Comparison of ENCODE assay signal across 16 cellular contexts in the genomic region with DNA sequence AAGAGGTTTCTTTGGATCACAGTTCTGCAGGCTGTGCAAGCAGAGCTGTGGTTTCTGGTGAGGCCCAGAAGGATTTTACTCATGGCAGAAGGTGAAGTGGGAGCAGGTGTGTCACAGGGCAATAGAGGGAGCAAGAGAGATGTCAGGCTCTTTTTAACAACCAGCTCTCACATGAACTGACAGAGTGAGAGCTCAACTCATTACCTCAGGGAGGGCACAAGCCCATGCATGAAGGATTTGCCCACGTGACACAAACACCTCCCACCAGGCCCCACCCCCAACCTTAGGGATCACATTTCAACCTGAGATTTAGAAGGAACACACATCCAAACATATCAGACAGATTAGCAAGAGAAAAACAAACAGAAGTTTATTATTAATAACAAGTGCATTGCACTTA.
DNase-seq lines count a peak whose midpoint lies in the region; ATAC-seq lines count a peak whose summit lies in the region.
"Had no signal": no experiment of that assay in that cellular context is flagged by ENCODE, and none has a peak within 500 bp of the region (broad histone marks: within the 10 kb centered on the region; RNA-seq: fewer than 3 reads in every experiment).

No MANE protein-coding gene starts in this region.

- no peaks in the 10 kb centered on the region for H3K9me3 ChIP-seq in SJCRH30 (replicated peaks)

- no peaks in the 10 kb centered on the region for H3K27me3 Mint-ChIP-seq in T-helper 2 cell treated with Interferon-gamma antibody and Interleukin-4, amounts not matched to agents 5 μg/mL and 100 μg/mL, for 36 hours (ENCODE audit: low read depth)
- H3K27me3 Mint-ChIP-seq in activated naive CD4-positive, alpha-beta T cell treated with anti-CD3 and anti-CD28 coated beads for 36 hours (ENCODE audit: low read depth), result no peaks in the 10 kb centered on the region
- H3K27me3 Mint-ChIP-seq: activated B cell treated with CpG ODN at 0.5 μM for 24 hours; activated naive CD4-positive, alpha-beta T cell treated with anti-CD3 and anti-CD28 coated beads, Interleukin-2, amount 10 ng/mL, durations not matched to agents 7 days and 5 days; CD4-positive, alpha-beta memory T cell had no signal

- no peaks in the 10 kb centered on the region for H3K27me3 ChIP-seq in SJCRH30

- no peak for ATAC-seq in GM18868 (IDR thresholded peaks at IDR 0.05; ENCODE audit: unreplicated experiment)
- ATAC-seq: PC-3 had no signal

- no peaks in the 10 kb centered on the region for H3K4me1 Mint-ChIP-seq in T-helper 2 cell treated with Interferon-gamma antibody and Interleukin-4, amounts not matched to agents 5 μg/mL and 100 μg/mL, for 36 hours (ENCODE audit: low read depth)
- H3K4me1 Mint-ChIP-seq in activated naive CD4-positive, alpha-beta T cell treated with anti-CD3 and anti-CD28 coated beads for 36 hours (ENCODE audit: low read depth), result no peaks in the 10 kb centered on the region
- H3K4me1 Mint-ChIP-seq: activated B cell treated with CpG ODN at 0.5 μM for 24 hours; activated naive CD4-positive, alpha-beta T cell treated with anti-CD3 and anti-CD28 coated beads, Interleukin-2, amount 10 ng/mL, durations not matched to agents 7 days and 5 days; CD4-positive, alpha-beta memory T cell; mesothelial cell of epicardium had no signal

- H3K4me3 Mint-ChIP-seq in T-helper 2 cell treated with Interferon-gamma antibody and Interleukin-4, amounts not matched to agents 5 μg/mL and 100 μg/mL, for 36 hours, result no peak overlapping the region
- no peak overlapping the region for H3K4me3 Mint-ChIP-seq in activated naive CD4-positive, alpha-beta T cell treated with anti-CD3 and anti-CD28 coated beads for 36 hours
- H3K4me3 Mint-ChIP-seq: activated B cell treated with CpG ODN at 0.5 μM for 24 hours; activated naive CD4-positive, alpha-beta T cell treated with anti-CD3 and anti-CD28 coated beads, Interleukin-2, amount 10 ng/mL, durations not matched to agents 7 days and 5 days; CD4-positive, alpha-beta memory T cell; mesothelial cell of epicardium had no signal

- no peak overlapping the region for H3K27ac Mint-ChIP-seq in T-helper 2 cell treated with Interferon-gamma antibody and Interleukin-4, amounts not matched to agents 5 μg/mL and 100 μg/mL, for 36 hours
- H3K27ac Mint-ChIP-seq in activated naive CD4-positive, alpha-beta T cell treated with anti-CD3 and anti-CD28 coated beads for 36 hours, result no peak overlapping the region
- H3K27ac Mint-ChIP-seq: activated B cell treated with CpG ODN at 0.5 μM for 24 hours; activated naive CD4-positive, alpha-beta T cell treated with anti-CD3 and anti-CD28 coated beads, Interleukin-2, amount 10 ng/mL, durations not matched to agents 7 days and 5 days; CD4-positive, alpha-beta memory T cell; mesothelial cell of epicardium had no signal

- intact Hi-C loops in activated naive CD4-positive, alpha-beta T cell treated with anti-CD3 and anti-CD28 coated beads for 36 hours (cut with micrococcal nuclease), result no loop called here

- H3K4me3 ChIP-seq in SJCRH30, result no peak overlapping the region

- peaks cover 3% of the 10 kb centered on the region for H3K9me3 Mint-ChIP-seq in T-helper 2 cell treated with Interferon-gamma antibody and Interleukin-4, amounts not matched to agents 5 μg/mL and 100 μg/mL, for 36 hours
- peaks cover 2% of the 10 kb centered on the region for H3K9me3 Mint-ChIP-seq in activated naive CD4-positive, alpha-beta T cell treated with anti-CD3 and anti-CD28 coated beads for 36 hours
- H3K9me3 Mint-ChIP-seq: activated naive CD4-positive, alpha-beta T cell treated with anti-CD3 and anti-CD28 coated beads, Interleukin-2, amount 10 ng/mL, durations not matched to agents 7 days and 5 days had no signal

- H3K36me3 ChIP-seq in SJCRH30, result no peaks in the 10 kb centered on the region

- no peak overlapping the region for H3K27ac ChIP-seq in SJCRH30

- no peaks in the 10 kb centered on the region for H3K36me3 Mint-ChIP-seq in T-helper 2 cell treated with Interferon-gamma antibody and Interleukin-4, amounts not matched to agents 5 μg/mL and 100 μg/mL, for 36 hours (ENCODE audit: low read depth)
- H3K36me3 Mint-ChIP-seq in activated naive CD4-positive, alpha-beta T cell treated with anti-CD3 and anti-CD28 coated beads for 36 hours (ENCODE audit: low read depth), result no peaks in the 10 kb centered on the region
- H3K36me3 Mint-ChIP-seq: activated naive CD4-positive, alpha-beta T cell treated with anti-CD3 and anti-CD28 coated beads, Interleukin-2, amount 10 ng/mL, durations not matched to agents 7 days and 5 days; CD4-positive, alpha-beta memory T cell; mesothelial cell of epicardium had no signal

- H3K4me1 ChIP-seq in SJCRH30, result peaks cover 9% of the 10 kb centered on the region

- CTCF ChIA-PET in activated naive CD4-positive, alpha-beta T cell treated with anti-CD3 and anti-CD28 coated beads for 36 hours (lab: Charles Lee), result no interaction called here

- DNase-seq in DMS 273 (lab: John Stamatoyannopoulos, UW; ENCODE audit: unreplicated experiment) (peak; percentile 34), DMS 273 treated with DMSO at 0.1 percent for 48 hours (lab: John Stamatoyannopoulos, UW) (no peak), NCI-H128 (lab: John Stamatoyannopoulos, UW; ENCODE audit: unreplicated experiment) (peak; percentile 41), SJCRH30 (peak; percentile 3 to 18), iPS-NIHi7 (ENCODE audit: extremely low spot score) (peak; percentile 31)
- no peak for DNase-seq in T-helper 2 cell treated with Interferon-gamma antibody and Interleukin-4, amounts not matched to agents 5 μg/mL and 100 μg/mL, for 36 hours (ENCODE audit: low spot score)
- no peak for DNase-seq in activated naive CD4-positive, alpha-beta T cell treated with anti-CD3 and anti-CD28 coated beads for 36 hours
- DNase-seq: 8988T; activated B cell treated with CpG ODN at 0.5 μM for 24 hours; activated naive CD4-positive, alpha-beta T cell treated with anti-CD3 and anti-CD28 coated beads, Interleukin-2, amount 10 ng/mL, durations not matched to agents 7 days and 5 days; CD4-positive, alpha-beta memory T cell; NCI-H2029; PC-3; stimulated activated naive CD4-positive, alpha-beta T cell had no signal

Comparison
In these comparisons a context has a peak if more than half of its experiments do, and no peak if none do; other contexts are left out.
1. DNase-seq: peak in DMS 273 (single experiment), NCI-H128 (single experiment), SJCRH30 (2 of 2) and iPS-NIHi7 (single experiment); none in DMS 273 treated with DMSO at 0.1 percent for 48 hours (single experiment), T-helper 2 cell treated with Interferon-gamma antibody and Interleukin-4, amounts not matched to agents 5 μg/mL and 100 μg/mL, for 36 hours (single experiment) and activated naive CD4-positive, alpha-beta T cell treated with anti-CD3 and anti-CD28 coated beads for 36 hours (single experiment).